In genomic region chr17:58383892-58384462, GRCh38 we compare ENCODE assay signal across 1 cellular context.
TF ChIP-seq lines count a peak whose summit lies in the region.

No MANE protein-coding gene starts in this region.

TF ChIP-seq in HepG2, 621 proteins besides CTCF, POLR2A, EP300 and RAD21 (continued from another document and continues in another):
- peak; percentile 43; the same call in 1 of the 2 replicates for TF ChIP-seq ZMYM2 (CRISPR knock-in tag; IDR thresholded peaks at IDR 0.05)
- no peak for TF ChIP-seq ZBTB46 (CRISPR knock-in tag; IDR thresholded peaks at IDR 0.05; ENCODE audit: borderline replicate concordance)
- TF ChIP-seq MBD4 (IDR thresholded peaks at IDR 0.05; ENCODE audit: borderline replicate concordance, low read length): peak; percentile 66; the same call in 1 of the 2 replicates
- 0 out of 2 replicates have a peak, but pooled peaks have one; percentile 2 for TF ChIP-seq GABPB1 (CRISPR knock-in tag; IDR thresholded peaks at IDR 0.05)
- peak; percentile 85 for TF ChIP-seq NCOA2 (CRISPR knock-in tag; IDR thresholded peaks at IDR 0.05)
- TF ChIP-seq ZNF407 (CRISPR knock-in tag; IDR thresholded peaks at IDR 0.05; ENCODE audit: not compliant biosample characterization): no peak
- TF ChIP-seq CC2D1A (CRISPR knock-in tag; IDR thresholded peaks at IDR 0.05): 0 out of 2 replicates have a peak, but pooled peaks have one; percentile 58
- no peak for TF ChIP-seq SP1 (IDR thresholded peaks at IDR 0.05)
- no peak for TF ChIP-seq SP1 (CRISPR knock-in tag; IDR thresholded peaks at IDR 0.05)
- peak; percentile 65; the same call in 1 of the 2 replicates for TF ChIP-seq ARID5B (CRISPR knock-in tag; IDR thresholded peaks at IDR 0.05)
- 0 out of 2 replicates have a peak, but pooled peaks have one; percentile 40 for TF ChIP-seq HNF1A (IDR thresholded peaks at IDR 0.05; ENCODE audit: low read depth)
- TF ChIP-seq HNF1A (CRISPR knock-in tag; IDR thresholded peaks at IDR 0.05; ENCODE audit: borderline replicate concordance): no peak; the same call in 1 of the 2 replicates
- TF ChIP-seq HDAC1 (CRISPR knock-in tag; IDR thresholded peaks at IDR 0.05): peak; percentile 67
- TF ChIP-seq ETV5 (CRISPR knock-in tag; IDR thresholded peaks at IDR 0.05; ENCODE audit: borderline replicate concordance): peak; percentile 45; the same call in 1 of the 2 replicates
- TF ChIP-seq ZNF451 (CRISPR knock-in tag; IDR thresholded peaks at IDR 0.05): no peak
- no peak for TF ChIP-seq ATRX (CRISPR knock-in tag; IDR thresholded peaks at IDR 0.05; ENCODE audit: borderline replicate concordance)
- TF ChIP-seq BCL6 (CRISPR knock-in tag; IDR thresholded peaks at IDR 0.05): peak; percentile 93
- TF ChIP-seq ZBTB39 (CRISPR knock-in tag; IDR thresholded peaks at IDR 0.05): 0 out of 2 replicates have a peak, but pooled peaks have one; percentile 33
- TF ChIP-seq SOX6 (IDR thresholded peaks at IDR 0.05): no peak
- peak; percentile 88 for TF ChIP-seq SOX6 (CRISPR knock-in tag; IDR thresholded peaks at IDR 0.05)
- TF ChIP-seq THRA (CRISPR knock-in tag; IDR thresholded peaks at IDR 0.05; ENCODE audit: borderline replicate concordance): 0 out of 2 replicates have a peak, but pooled peaks have one; percentile 17
- no peak for TF ChIP-seq MED8 (CRISPR knock-in tag; IDR thresholded peaks at IDR 0.05; ENCODE audit: insufficient replicate concordance)
- no peak for TF ChIP-seq NPAS2 (CRISPR knock-in tag; IDR thresholded peaks at IDR 0.05; ENCODE audit: borderline replicate concordance)
- no peak for TF ChIP-seq ZNF770 (CRISPR knock-in tag; IDR thresholded peaks at IDR 0.05)
- TF ChIP-seq RAD51 (IDR thresholded peaks at IDR 0.05; ENCODE audit: borderline replicate concordance): no peak
- TF ChIP-seq HMG20A (CRISPR knock-in tag; IDR thresholded peaks at IDR 0.05; ENCODE audit: borderline replicate concordance): peak; percentile 74; the same call in 1 of the 2 replicates
- no peak for TF ChIP-seq HES4 (CRISPR knock-in tag; IDR thresholded peaks at IDR 0.05; ENCODE audit: borderline replicate concordance)
- TF ChIP-seq THAP11 (CRISPR knock-in tag; IDR thresholded peaks at IDR 0.05): 0 out of 2 replicates have a peak, but pooled peaks have one; percentile 12
